22 cellular contexts compared by ENCODE assay signal in genomic region chr2:220941683-220942082, GRCh38.
DNase-seq lines count a peak whose midpoint lies in the region; ATAC-seq and TF ChIP-seq lines count a peak whose summit lies in the region.
"Had no signal": no experiment of that assay in that cellular context is flagged by ENCODE, and none has a peak within 500 bp of the region (broad histone marks: within the 10 kb centered on the region; RNA-seq: fewer than 3 reads in every experiment).

No MANE protein-coding gene starts in this region.

- H3K27ac Mint-ChIP-seq in Calu3 (ENCODE audit: unreplicated experiment): no peak overlapping the region
- H3K27ac Mint-ChIP-seq: CD4-positive, alpha-beta memory T cell had no signal

- no TSS peak for BruUV-seq in Calu3 (replicated peaks; lab: Mats Ljungman, UMichigan)

- ATAC-seq in Right ventricle myocardium inferior: peak; percentile 75
- peak; percentile 80 to 92 (median 86) for ATAC-seq in heart left ventricle
- peak; percentile 88 for ATAC-seq in left ventricle myocardium superior
- ATAC-seq: A549, GM12878 had no signal

- TF ChIP-seq CTCF in heart left ventricle (IDR thresholded peaks at IDR 0.05): no peak
- no peak for TF ChIP-seq CTCF in BE2C (IDR thresholded peaks at IDR 0.05; ENCODE audit: low read depth, low read length)
- no peak for TF ChIP-seq CTCF in Calu3 (IDR thresholded peaks at IDR 0.05; ENCODE audit: unreplicated experiment)

- 40 to 50% (median 43%) methylated on average over 1 of the region's 1 CpG for WGBS in heart left ventricle, 4 donors

- no peaks in the 10 kb centered on the region for H3K36me3 ChIP-seq in heart left ventricle
- no peaks in the 10 kb centered on the region for H3K36me3 ChIP-seq in BE2C

- no peaks in the 10 kb centered on the region for H3K9me3 ChIP-seq in heart left ventricle
- H3K9me3 ChIP-seq in BE2C: no peaks in the 10 kb centered on the region
- H3K9me3 ChIP-seq: A549 had no signal

- H3K27me3 ChIP-seq in heart left ventricle: no peaks in the 10 kb centered on the region
- H3K27me3 ChIP-seq in BE2C: no peaks in the 10 kb centered on the region

- DNase-seq in Right ventricle myocardium inferior (ENCODE audit: missing footprints) (no peak), cardiac septum (ENCODE audit: low spot score) (no peak), heart left ventricle (peak in 2 of 5 donors; percentile 26 to 40), left ventricle myocardium superior (no peak), NCI-H2196 (lab: John Stamatoyannopoulos, UW; ENCODE audit: unreplicated experiment) (no peak), BE2C (no peak), Calu3 (no peak)
- DNase-seq: 8988T; ACHN; AML-193; C1 segment of cervical spinal cord; CD4-positive, alpha-beta memory T cell; COR-L47; DMS153; DMS79; EL; GDM1; GM23248; H7; HCEC 1CT had no signal

- H3K36me3 Mint-ChIP-seq in Calu3 (ENCODE audit: insufficient read depth, unreplicated experiment): no peaks in the 10 kb centered on the region
- H3K36me3 Mint-ChIP-seq: CD4-positive, alpha-beta memory T cell had no signal

- H3K4me3 Mint-ChIP-seq in Calu3 (ENCODE audit: low read depth, unreplicated experiment): no peak overlapping the region
- H3K4me3 Mint-ChIP-seq: CD4-positive, alpha-beta memory T cell had no signal

- no peak overlapping the region for H3K4me3 ChIP-seq in heart left ventricle
- no peak overlapping the region for H3K4me3 ChIP-seq in BE2C (ENCODE audit: low read depth, low read length)
- H3K4me3 ChIP-seq: A549, GM12878, GM23248 had no signal

- H3K27ac ChIP-seq in heart left ventricle: no peak overlapping the region
- H3K27ac ChIP-seq: A549, GM23248 had no signal

- CTCF ChIA-PET in Calu3 (lab: Charles Lee): no interaction called here

- H3K9me3 Mint-ChIP-seq in Calu3 (ENCODE audit: low read depth, unreplicated experiment): no peaks in the 10 kb centered on the region

- intact Hi-C loops in Right ventricle myocardium inferior (cut with DNase I): no loop called here
- intact Hi-C loops in cardiac septum (cut with DNase I): no loop called here
- intact Hi-C loops in heart left ventricle (cut with DNase I): no loop called here
- intact Hi-C loops in left ventricle myocardium superior (cut with micrococcal nuclease): no loop called here
- intact Hi-C loops in Calu3 (cut with micrococcal nuclease; ENCODE audit: unreplicated experiment): no loop called here

- H3K4me1 Mint-ChIP-seq in Calu3 (ENCODE audit: low read depth, unreplicated experiment): peaks cover 13% of the 10 kb centered on the region
- H3K4me1 Mint-ChIP-seq: CD4-positive, alpha-beta memory T cell had no signal

- H3K4me1 ChIP-seq in heart left ventricle (peaks cover 0 to 22% (median 0%) of the 10 kb centered on the region in 12 donors), BE2C (no peaks in the 10 kb centered on the region)
- H3K4me1 ChIP-seq: A549 had no signal

- TF ChIP-seq POLR2A in heart left ventricle (IDR thresholded peaks at IDR 0.05): no peak

- H3K27me3 Mint-ChIP-seq in Calu3 (ENCODE audit: unreplicated experiment): no peaks in the 10 kb centered on the region
